In genomic region chr14:100341301-100342031, GRCh38 we compare ENCODE assay signal across 8 cellular contexts. TPM values are rescaled to one million over a fixed set of nuclear protein-coding genes. Genes with fewer than 3 reads are reported as not detected.
DNase-seq lines count a peak whose midpoint lies in the region; ATAC-seq and TF ChIP-seq lines count a peak whose summit lies in the region.

No MANE protein-coding gene starts in this region.

- no peak overlapping the region for H3K4me2 ChIP-seq in mammary epithelial cell (ENCODE audit: insufficient read depth, low read depth, low read length)

- H3K27me3 Mint-ChIP-seq in immature natural killer cell (ENCODE audit: low read depth in 3 of 3), result peaks cover 0 to 4% (median 3%) of the 10 kb centered on the region in 3 donors

- no peaks in the 10 kb centered on the region for H3K9me3 Mint-ChIP-seq in immature natural killer cell

- ATAC-seq in GM21360 (IDR thresholded peaks at IDR 0.05; ENCODE audit: unreplicated experiment), result peak; percentile 45
- ATAC-seq in thoracic aorta (ENCODE audit: insufficient number of reproducible peaks, low FRiP score, low read depth), result peak; percentile 94
- no peak for ATAC-seq in HG03565 (IDR thresholded peaks at IDR 0.05; ENCODE audit: unreplicated experiment)

- TF ChIP-seq RAD21 in liver (IDR thresholded peaks at IDR 0.05), result peak in 1 of 2 donors; percentile 15

- in situ Hi-C loops in mammary epithelial cell (cut with MboI; ENCODE audit: low sequenced_read_pairs in 2 of 2), result no loop called here

- no peak overlapping the region for H3K4me3 Mint-ChIP-seq in immature natural killer cell

- H3K27me3 ChIP-seq in mammary epithelial cell (ENCODE audit: insufficient read depth, low read length) (no peaks in the 10 kb centered on the region), liver (ENCODE audit: control insufficient read depth in 4 of 4, insufficient read depth in 4 of 4, low read length in 3 of 4) (no peaks in the 10 kb centered on the region), thoracic aorta (replicated peaks; ENCODE audit: insufficient read depth) (no peaks in the 10 kb centered on the region)

- intact Hi-C loops in mammary epithelial cell (cut with micrococcal nuclease), result no loop called here

- H3K27ac Mint-ChIP-seq in immature natural killer cell, result peak overlapping the region in 2 of 6 donors; percentile 16 to 38

- BruUV-seq in mammary epithelial cell (replicated peaks; lab: Mats Ljungman, UMichigan), result no TSS peak

- H3K9me3 ChIP-seq in mammary epithelial cell (replicated peaks; ENCODE audit: insufficient read depth, low read length) (no peaks in the 10 kb centered on the region), liver (ENCODE audit: control insufficient read depth in 4 of 4, low read length in 3 of 4) (no peaks in the 10 kb centered on the region), thoracic aorta (no peaks in the 10 kb centered on the region)

- H3K4me1 ChIP-seq in mammary epithelial cell (ENCODE audit: insufficient read depth, low read length), result peaks cover 3% of the 10 kb centered on the region
- peaks cover 0 to 6% (median 3%) of the 10 kb centered on the region in 4 donors for H3K4me1 ChIP-seq in liver (ENCODE audit: control insufficient read depth in 4 of 4, insufficient read depth in 4 of 4, low read length in 3 of 4)
- H3K4me1 ChIP-seq in thoracic aorta (ENCODE audit: control insufficient read depth in 1 of 2, low read depth in 2 of 2), result peaks cover 14 to 31% of the 10 kb centered on the region in 2 donors

- no peak overlapping the region for H2AFZ ChIP-seq in mammary epithelial cell (ENCODE audit: low read depth, low read length)

- CTCF ChIA-PET in mammary epithelial cell (lab: Charles Lee; ENCODE audit: low non-redundant PET), result no interaction called here

- H3K36me3 ChIP-seq in mammary epithelial cell (ENCODE audit: insufficient read depth, low read length), result peaks cover 2% of the 10 kb centered on the region
- peaks cover 6 to 29% (median 8%) of the 10 kb centered on the region in 4 donors for H3K36me3 ChIP-seq in liver (ENCODE audit: control insufficient read depth in 4 of 4, insufficient read depth in 3 of 4, low read depth in 1 of 4, low read length in 3 of 4)
- peaks cover 23% of the 10 kb centered on the region for H3K36me3 ChIP-seq in thoracic aorta

- no peaks in the 10 kb centered on the region for H4K20me1 ChIP-seq in mammary epithelial cell (ENCODE audit: insufficient read depth, low read length)

- H3K27ac ChIP-seq in mammary epithelial cell (ENCODE audit: insufficient read depth, low read depth, low read length), result peak overlapping the region; percentile 12
- H3K27ac ChIP-seq in liver (ENCODE audit: low read depth in 1 of 2, low read length in 2 of 2), result peak overlapping the region; percentile 66 to 78
- H3K27ac ChIP-seq in thoracic aorta, result peak overlapping the region; percentile 83

- no peaks in the 10 kb centered on the region for H3K79me2 ChIP-seq in mammary epithelial cell (ENCODE audit: insufficient read depth, low read length)

- H3K9ac ChIP-seq in mammary epithelial cell (ENCODE audit: insufficient read depth, low read length), result no peak overlapping the region
- no peak overlapping the region for H3K9ac ChIP-seq in liver (ENCODE audit: low read depth in 1 of 2, low read length in 2 of 2)

- peaks cover 31 to 33% (median 33%) of the 10 kb centered on the region in 3 donors for H3K36me3 Mint-ChIP-seq in immature natural killer cell

- no peaks in the 10 kb centered on the region for H3K4me1 Mint-ChIP-seq in immature natural killer cell

- H3K4me3 ChIP-seq in mammary epithelial cell (replicated peaks in 1 of 3; ENCODE audit: insufficient read depth in 1 of 3, low read depth in 2 of 3, low read length in 3 of 3) (no peak overlapping the region), liver (ENCODE audit: low read depth in 1 of 3, low read length in 3 of 3) (no peak overlapping the region), thoracic aorta (peak overlapping the region; percentile 25)

- peak; percentile 83 for DNase-seq in AG20443 (ENCODE audit: low spot score)
- DNase-seq in NCI-H510A (lab: John Stamatoyannopoulos, UW), result peak; percentile 27
- peak; percentile 73 for DNase-seq in mammary epithelial cell
- peak; percentile 24 for DNase-seq in thoracic aorta (ENCODE audit: low spot score)
- DNase-seq in immature natural killer cell, result no peak

- dilution Hi-C loops in mammary epithelial cell (cut with HindIII; ENCODE audit: low sequenced_read_pairs), result no loop called here

- WGBS in mammary epithelial cell (ENCODE audit: low coverage, missing lambda C conversion rate), result 97% methylated on average over 7 of the region's 8 CpGs
- WGBS in liver, result 68% methylated on average over 8 of the region's 8 CpGs

- TF ChIP-seq CTCF in mammary epithelial cell (conservative IDR thresholded peaks at IDR 0.05 in 1 of 2, IDR thresholded peaks at IDR 0.05 in 1 of 2; ENCODE audit: extremely low read depth in 1 of 2, insufficient read depth in 1 of 2, low read depth in 1 of 2, low read length in 2 of 2) (no peak), liver (IDR thresholded peaks at IDR 0.05; ENCODE audit: low read depth, low read length, missing input control) (no peak), thoracic aorta (IDR thresholded peaks at IDR 0.05) (no peak)

TF ChIP-seq in liver, 16 proteins besides CTCF, POLR2A, EP300 and RAD21:
- TF ChIP-seq, protein P1, sequence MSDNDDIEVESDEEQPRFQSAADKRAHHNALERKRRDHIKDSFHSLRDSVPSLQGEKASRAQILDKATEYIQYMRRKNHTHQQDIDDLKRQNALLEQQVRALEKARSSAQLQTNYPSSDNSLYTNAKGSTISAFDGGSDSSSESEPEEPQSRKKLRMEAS (IDR thresholded peaks at IDR 0.05), result no peak
- TF ChIP-seq RXRA (IDR thresholded peaks at IDR 0.05), result peak in 1 of 2 donors; percentile 55
- no peak for TF ChIP-seq GABPA (IDR thresholded peaks at IDR 0.05 in 1 of 2, conservative IDR thresholded peaks at IDR 0.05 in 1 of 2)
- no peak for TF ChIP-seq HNF4G (IDR thresholded peaks at IDR 0.05)
- peak; percentile 28 for TF ChIP-seq SP1 (IDR thresholded peaks at IDR 0.05)
- TF ChIP-seq ATF3 (IDR thresholded peaks at IDR 0.05), result no peak
- TF ChIP-seq JUND (IDR thresholded peaks at IDR 0.05), result peak; percentile 70 to 79
- TF ChIP-seq FOXA1 (IDR thresholded peaks at IDR 0.05), result no peak
- no peak for TF ChIP-seq ZBTB33 (IDR thresholded peaks at IDR 0.05)
- no peak for TF ChIP-seq HNF4A (conservative IDR thresholded peaks at IDR 0.05)
- no peak for TF ChIP-seq NR2F2 (IDR thresholded peaks at IDR 0.05)
- TF ChIP-seq TAF1 (conservative IDR thresholded peaks at IDR 0.05), result no peak
- TF ChIP-seq YY1 (IDR thresholded peaks at IDR 0.05), result no peak

RNA-seq across cellular contexts. Expression of gene SLC25A47, which starts 18.3 kb away (rescaled TPM):
- total RNA-seq in mammary epithelial cell, result not detected
- not detected for polyA plus RNA-seq in mammary epithelial cell
- not detected for polyA minus RNA-seq in mammary epithelial cell
- 100 to 1,000 TPM in 1 of 2 donors, 10 to 100 TPM in 1; 23.7 to 454 TPM for total RNA-seq in liver
- polyA plus RNA-seq in liver, result 100 to 1,000 TPM; 128 to 469 TPM
- not detected for total RNA-seq in thoracic aorta
- not detected for polyA plus RNA-seq in immature natural killer cell

RNA-seq across cellular contexts. Expression of gene WDR25, which starts 34.8 kb away (rescaled TPM):
- total RNA-seq in mammary epithelial cell (10 to 100 TPM; 12.3 to 14.0 TPM), liver (1 to 10 TPM; 5.1 to 8.3 TPM), thoracic aorta (10 to 100 TPM in 1 of 2 donors, 1 to 10 TPM in 1; 6.6 to 12.5 TPM)
- polyA plus RNA-seq in mammary epithelial cell (7.2 TPM), liver (1 to 10 TPM; 3.2 to 5.0 TPM), immature natural killer cell (10 to 100 TPM in 2 of 3 donors, 1 to 10 TPM in 1; 8.1 to 13.8 (median 12.1) TPM)
- polyA minus RNA-seq in mammary epithelial cell, result 6.9 TPM

RNA-seq across cellular contexts. Expression of gene SLC25A29, which starts 35.2 kb away (rescaled TPM):
- 10 to 100 TPM in 1 of 2 donors, 1 to 10 TPM in 1; 8.0 to 29.7 TPM for total RNA-seq in mammary epithelial cell
- polyA plus RNA-seq in mammary epithelial cell, result 11.6 TPM
- 5.9 TPM for polyA minus RNA-seq in mammary epithelial cell
- 10 to 100 TPM in 1 of 2 donors, 1 to 10 TPM in 1; 4.4 to 13.9 TPM for total RNA-seq in liver
- 10 to 100 TPM in 1 of 2 donors, 1 to 10 TPM in 1; 2.4 to 13.4 TPM for polyA plus RNA-seq in liver
- total RNA-seq in thoracic aorta, result 10 to 100 TPM; 54.2 to 80.6 TPM
- polyA plus RNA-seq in immature natural killer cell, result 1 to 10 TPM; 4.2 to 5.6 (median 4.6) TPM

Comparison
In these comparisons a context has a peak if more than half of its experiments do, and no peak if none do; other contexts are left out.
1. DNase-seq: peak in AG20443 (single experiment), NCI-H510A (single experiment), mammary epithelial cell (single experiment) and thoracic aorta (single experiment); none in immature natural killer cell (0 of 3).
2. H3K27ac ChIP-seq: peak in every context shown above with its lines; median percentile 83 in thoracic aorta; 72 in liver; 12 in mammary epithelial cell.
3. RNA of gene SLC25A47, which starts 18.3 kb away (total RNA-seq): 23.7 to 454 TPM in liver; not detected in thoracic aorta and not detected in mammary epithelial cell; every median in the first group is over 10 times any median in the second.